In the genomic region with DNA sequence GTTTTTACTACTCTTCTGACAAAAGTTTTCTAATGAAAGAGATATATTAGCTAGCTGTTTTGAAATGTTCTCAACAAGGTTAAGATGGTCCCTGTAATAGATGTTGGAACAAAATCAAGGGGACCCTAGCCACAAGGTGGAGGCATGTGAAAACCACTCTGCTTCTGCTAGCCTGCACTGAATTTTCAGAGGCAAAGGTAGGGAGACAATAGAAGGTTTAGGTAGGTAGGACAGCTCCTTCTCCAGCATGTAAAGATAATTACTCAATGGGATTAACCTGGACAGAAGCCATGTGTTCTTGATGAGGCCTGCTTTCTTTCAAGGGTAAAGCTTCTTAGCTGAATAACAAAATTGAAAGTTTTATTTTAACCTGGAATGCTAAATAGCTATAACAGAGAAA, we compare ENCODE assay signal across 14 cellular contexts.
DNase-seq lines count a peak whose midpoint lies in the region; ATAC-seq and TF ChIP-seq lines count a peak whose summit lies in the region.
"Had no signal": no experiment of that assay in that cellular context is flagged by ENCODE, and none has a peak within 500 bp of the region (broad histone marks: within the 10 kb centered on the region; RNA-seq: fewer than 3 reads in every experiment).

No MANE protein-coding gene starts in this region.

- H3K4me1 ChIP-seq in mammary epithelial cell (ENCODE audit: insufficient read depth, low read length) (no peaks in the 10 kb centered on the region), endodermal cell (ENCODE audit: control insufficient read depth, insufficient read depth, low read length) (no peaks in the 10 kb centered on the region), heart left ventricle (no peaks in the 10 kb centered on the region)

- H4K20me1 ChIP-seq in mammary epithelial cell (ENCODE audit: insufficient read depth, low read length), result no peaks in the 10 kb centered on the region

- in situ Hi-C loops in mammary epithelial cell (cut with MboI; ENCODE audit: low sequenced_read_pairs in 2 of 2), result no loop called here

- no peaks in the 10 kb centered on the region for H3K27me3 Mint-ChIP-seq in MCF 10A (ENCODE audit: insufficient read depth, unreplicated experiment)
- H3K27me3 Mint-ChIP-seq in endodermal cell (ENCODE audit: insufficient read depth), result peaks cover 5% of the 10 kb centered on the region
- H3K27me3 Mint-ChIP-seq: CD4-positive, alpha-beta memory T cell had no signal

- H3K4me3 ChIP-seq in mammary epithelial cell (replicated peaks in 1 of 3; ENCODE audit: insufficient read depth in 1 of 3, low read depth in 2 of 3, low read length in 3 of 3), result no peak overlapping the region
- H3K4me3 ChIP-seq in SK-N-MC, result no peak overlapping the region
- no peak overlapping the region for H3K4me3 ChIP-seq in endodermal cell (ENCODE audit: low read length)
- no peak overlapping the region for H3K4me3 ChIP-seq in heart left ventricle
- H3K4me3 ChIP-seq: GM12878, GM23248 had no signal

- H3K27ac Mint-ChIP-seq in MCF 10A (ENCODE audit: low read depth, unreplicated experiment) (no peak overlapping the region), endodermal cell (no peak overlapping the region)
- H3K27ac Mint-ChIP-seq: CD4-positive, alpha-beta memory T cell had no signal

- H3K9me3 ChIP-seq in mammary epithelial cell (replicated peaks; ENCODE audit: insufficient read depth, low read length), result no peaks in the 10 kb centered on the region
- no peaks in the 10 kb centered on the region for H3K9me3 ChIP-seq in SK-N-MC (ENCODE audit: low read depth, low read length)
- no peaks in the 10 kb centered on the region for H3K9me3 ChIP-seq in endodermal cell (ENCODE audit: control insufficient read depth, low read length)
- H3K9me3 ChIP-seq in heart left ventricle, result no peaks in the 10 kb centered on the region
- H3K9me3 ChIP-seq: BE2C had no signal

- H3K27ac ChIP-seq in mammary epithelial cell (ENCODE audit: insufficient read depth, low read depth, low read length) (no peak overlapping the region), SK-N-MC (peak overlapping the region; percentile 31; the same call in 1 of the 2 replicates), endodermal cell (ENCODE audit: low read depth, low read length) (no peak overlapping the region), heart left ventricle (no peak overlapping the region)
- H3K27ac ChIP-seq: C4-2B, GM23248 had no signal

- POLR2A ChIA-PET in MCF 10A (lab: Yijun Ruan, JAX), result no interaction called here

- no peak overlapping the region for H3K4me2 ChIP-seq in mammary epithelial cell (ENCODE audit: insufficient read depth, low read depth, low read length)

- no peak overlapping the region for H3K9ac ChIP-seq in mammary epithelial cell (ENCODE audit: insufficient read depth, low read length)
- H3K9ac ChIP-seq in SK-N-MC (ENCODE audit: insufficient read length), result no peak overlapping the region
- no peak overlapping the region for H3K9ac ChIP-seq in endodermal cell (ENCODE audit: extremely low read depth, low read length, poor library complexity, severe bottlenecking)
- H3K9ac ChIP-seq: GM23248 had no signal

- CTCF ChIA-PET in mammary epithelial cell (lab: Charles Lee; ENCODE audit: low non-redundant PET) (no interaction called here), MCF 10A (lab: Yijun Ruan, JAX) (interaction anchor here (0.9 to 1.4 kb wide), 4 partner anchors 10 to 646 kb away, joined by 3 to 6 read pairs (median 4); no protein-coding TSS in a partner anchor)

- BruUV-seq in mammary epithelial cell (replicated peaks; lab: Mats Ljungman, UMichigan) (no TSS peak), MCF 10A (replicated peaks; lab: Mats Ljungman, UMichigan) (no TSS peak)

- H3K36me3 ChIP-seq in mammary epithelial cell (ENCODE audit: insufficient read depth, low read length) (no peaks in the 10 kb centered on the region), SK-N-MC (ENCODE audit: insufficient read depth, low read length) (no peaks in the 10 kb centered on the region), endodermal cell (ENCODE audit: control insufficient read depth, insufficient read depth, low read length) (no peaks in the 10 kb centered on the region), heart left ventricle (no peaks in the 10 kb centered on the region)
- H3K36me3 ChIP-seq: BE2C had no signal

- DNase-seq in mammary epithelial cell, result peak; percentile 2
- DNase-seq in MCF 10A (ENCODE audit: unreplicated experiment), result no peak
- DNase-seq in SK-N-MC (ENCODE audit: low read depth, low spot score), result no peak
- DNase-seq in endodermal cell, result no peak
- DNase-seq in Ammon's horn (ENCODE audit: low spot score), result no peak
- DNase-seq in heart left ventricle, result no peak
- no peak for DNase-seq in midbrain (lab: John Stamatoyannopoulos, UW)
- DNase-seq: BE2C; CD4-positive, alpha-beta memory T cell; DMS79; GM23248; H7 had no signal

- H2AFZ ChIP-seq in mammary epithelial cell (ENCODE audit: low read depth, low read length), result no peak overlapping the region
- H2AFZ ChIP-seq: GM23248 had no signal

- H3K9me3 Mint-ChIP-seq in MCF 10A (ENCODE audit: unreplicated experiment) (no peaks in the 10 kb centered on the region), endodermal cell (no peaks in the 10 kb centered on the region)

- TF ChIP-seq CTCF in mammary epithelial cell (conservative IDR thresholded peaks at IDR 0.05 in 1 of 2, IDR thresholded peaks at IDR 0.05 in 1 of 2; ENCODE audit: extremely low read depth in 1 of 2, insufficient read depth in 1 of 2, low read depth in 1 of 2, low read length in 2 of 2) (no peak), MCF 10A (IDR thresholded peaks at IDR 0.05; ENCODE audit: unreplicated experiment) (no peak), endodermal cell (conservative IDR thresholded peaks at IDR 0.05) (peak; percentile 20), heart left ventricle (IDR thresholded peaks at IDR 0.05) (no peak)

- no peak for TF ChIP-seq POLR2A in heart left ventricle (IDR thresholded peaks at IDR 0.05)

- no peak overlapping the region for H3K4me3 Mint-ChIP-seq in MCF 10A (ENCODE audit: unreplicated experiment)
- H3K4me3 Mint-ChIP-seq in endodermal cell, result no peak overlapping the region
- H3K4me3 Mint-ChIP-seq: CD4-positive, alpha-beta memory T cell had no signal

- H3K36me3 Mint-ChIP-seq in MCF 10A (ENCODE audit: insufficient read depth, unreplicated experiment) (no peaks in the 10 kb centered on the region), endodermal cell (ENCODE audit: low read depth) (no peaks in the 10 kb centered on the region)
- H3K36me3 Mint-ChIP-seq: CD4-positive, alpha-beta memory T cell had no signal

- H3K79me2 ChIP-seq in mammary epithelial cell (ENCODE audit: insufficient read depth, low read length), result no peaks in the 10 kb centered on the region

- H3K27me3 ChIP-seq in mammary epithelial cell (ENCODE audit: insufficient read depth, low read length), result no peaks in the 10 kb centered on the region
- no peaks in the 10 kb centered on the region for H3K27me3 ChIP-seq in endodermal cell (ENCODE audit: control insufficient read depth, insufficient read depth, low read length, poor library complexity, severe bottlenecking)
- H3K27me3 ChIP-seq in heart left ventricle, result no peaks in the 10 kb centered on the region
- H3K27me3 ChIP-seq: BE2C had no signal

- dilution Hi-C loops in mammary epithelial cell (cut with HindIII; ENCODE audit: low sequenced_read_pairs), result no loop called here

- intact Hi-C loops in mammary epithelial cell (cut with micrococcal nuclease) (no loop called here), MCF 10A (cut with micrococcal nuclease) (no loop called here), heart left ventricle (cut with DNase I) (no loop called here)

- no peak for ATAC-seq in heart left ventricle
- ATAC-seq: GM12878 had no signal

- H3K4me1 Mint-ChIP-seq in MCF 10A (ENCODE audit: insufficient read depth, unreplicated experiment), result peaks cover 6% of the 10 kb centered on the region
- H3K4me1 Mint-ChIP-seq in endodermal cell, result peaks cover 20% of the 10 kb centered on the region
- H3K4me1 Mint-ChIP-seq: CD4-positive, alpha-beta memory T cell had no signal
